Comparison of ENCODE assay signal across 21 cellular contexts in genomic region chr5:2836133-2836532, GRCh38.
"Had no signal": no experiment of that assay in that cellular context is flagged by ENCODE, and none has a peak within 500 bp of the region (broad histone marks: within the 10 kb centered on the region; RNA-seq: fewer than 3 reads in every experiment).

No MANE protein-coding gene starts in this region.

- H3K4me3 ChIP-seq: dorsolateral prefrontal cortex, gastrocnemius medialis, lower lobe of right lung, prostate gland, right atrium auricular region, stomach, tibial artery had no signal

- H3K4me1 ChIP-seq: gastrocnemius medialis, lower lobe of right lung, prostate gland, right atrium auricular region, stomach, tibial artery had no signal

- H3K4me1 Mint-ChIP-seq: naive thymus-derived CD8-positive, alpha-beta T cell; stimulated activated effector memory CD8-positive, alpha-beta T cell treated with anti-CD3 and anti-CD28 coated beads, Interleukin-12 subunit alpha, Interleukin-12 subunit beta, amount 100 ng/mL, for 72 hours had no signal

- DNase-seq: cortex of kidney; dorsolateral prefrontal cortex; effector CD4-positive, alpha-beta T cell; foreskin fibroblast; gastrocnemius medialis; head of caudate nucleus; left ventricle myocardium superior; lower lobe of right lung; naive thymus-derived CD8-positive, alpha-beta T cell; nephron progenitor cell; nucleus accumbens; stimulated activated CD4-positive, alpha-beta T cell treated with anti-CD3 and anti-CD28 coated beads, Interleukin-2, amount 100 ng/mL, for 24 hours; stimulated activated CD4-positive, alpha-beta T cell treated with anti-CD3 and anti-CD28 coated beads, Interleukin-4, amount 100 ng/mL, for 24 hours; stimulated activated naive CD4-positive, alpha-beta T cell treated with Interleukin-2 at 50 U/mL for 16 hours; stomach; tibial artery had no signal

- H3K9me3 ChIP-seq: gastrocnemius medialis, lower lobe of right lung, prostate gland, right atrium auricular region, stomach, tibial artery had no signal

- H3K27ac Mint-ChIP-seq: naive thymus-derived CD8-positive, alpha-beta T cell; nephron progenitor cell; stimulated activated effector memory CD8-positive, alpha-beta T cell treated with anti-CD3 and anti-CD28 coated beads, Interleukin-12 subunit alpha, Interleukin-12 subunit beta, amount 100 ng/mL, for 72 hours; type B pancreatic cell had no signal

- H3K9me3 Mint-ChIP-seq: stimulated activated effector memory CD8-positive, alpha-beta T cell treated with anti-CD3 and anti-CD28 coated beads, Interleukin-12 subunit alpha, Interleukin-12 subunit beta, amount 100 ng/mL, for 72 hours had no signal

- H3K36me3 Mint-ChIP-seq: naive thymus-derived CD8-positive, alpha-beta T cell; stimulated activated effector memory CD8-positive, alpha-beta T cell treated with anti-CD3 and anti-CD28 coated beads, Interleukin-12 subunit alpha, Interleukin-12 subunit beta, amount 100 ng/mL, for 72 hours; type B pancreatic cell had no signal

- H3K27ac ChIP-seq: dorsolateral prefrontal cortex, epithelial cell of prostate, gastrocnemius medialis, lower lobe of right lung, prostate gland, right atrium auricular region, stomach, tibial artery had no signal

- H3K4me3 Mint-ChIP-seq: naive thymus-derived CD8-positive, alpha-beta T cell; nephron progenitor cell; stimulated activated effector memory CD8-positive, alpha-beta T cell treated with anti-CD3 and anti-CD28 coated beads, Interleukin-12 subunit alpha, Interleukin-12 subunit beta, amount 100 ng/mL, for 72 hours; type B pancreatic cell had no signal

- H3K27me3 ChIP-seq: gastrocnemius medialis, right atrium auricular region, tibial artery had no signal

- H3K36me3 ChIP-seq: gastrocnemius medialis, lower lobe of right lung, prostate gland, right atrium auricular region, stomach, tibial artery had no signal
